In the genomic region with DNA sequence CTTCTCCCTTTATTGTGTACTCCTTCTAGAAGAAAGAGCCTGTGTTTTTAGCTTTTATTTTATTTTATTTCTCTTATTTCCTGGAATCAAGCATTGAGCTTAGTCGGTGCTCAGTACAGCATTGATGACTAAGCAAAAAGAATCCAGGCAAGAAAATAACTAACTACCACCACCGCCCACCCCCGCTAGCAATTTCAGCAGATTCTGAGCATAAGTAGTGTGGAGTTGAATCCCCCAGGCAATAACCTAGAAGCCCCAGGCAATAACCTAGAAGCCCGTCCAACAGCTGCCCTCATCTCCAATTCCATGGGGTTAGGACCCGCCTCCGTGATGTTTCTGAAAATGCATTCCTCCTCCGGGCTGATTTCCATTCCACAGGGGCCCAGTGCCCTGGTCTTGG, we compare ENCODE assay signal across 15 cellular contexts.
DNase-seq lines count a peak whose midpoint lies in the region; ATAC-seq and TF ChIP-seq lines count a peak whose summit lies in the region.
"Had no signal": no experiment of that assay in that cellular context is flagged by ENCODE, and none has a peak within 500 bp of the region (broad histone marks: within the 10 kb centered on the region; RNA-seq: fewer than 3 reads in every experiment).

No MANE protein-coding gene starts in this region.

- no peak for DNase-seq in activated naive CD4-positive, alpha-beta T cell treated with anti-CD3 and anti-CD28 coated beads, Interleukin-2, amount 10 ng/mL, durations not matched to agents 7 days and 5 days
- DNase-seq in activated naive CD4-positive, alpha-beta T cell treated with anti-CD3 and anti-CD28 coated beads, Interleukin-2, amount 50 U/mL, for 72 hours (ENCODE audit: low spot score in 2 of 2): no peak
- DNase-seq in fibroblast of lung (ENCODE audit: low read depth in 2 of 2) (peak; percentile 22 to 37), GDM1 (lab: John Stamatoyannopoulos, UW) (no peak), dermis blood vessel endothelial cell (no peak)
- no peak for DNase-seq in stimulated activated naive B cell treated with anti-CD40 and anti-IgM and Interleukin-4, amounts not matched to agents 10 μg/mL and 1 μg/mL and 100 μg/mL, for 72 hours
- DNase-seq: hypothalamus, NCI-H1092 treated with DMSO at 0.1 percent for 48 hours, NCI-H524 treated with DMSO at 0.1 percent for 48 hours had no signal

- no peak overlapping the region for H3K4me3 ChIP-seq in fibroblast of lung (replicated peaks in 1 of 4; ENCODE audit: control extremely low read depth in 1 of 4, insufficient read depth in 1 of 4, low read depth in 3 of 4, low read length in 4 of 4)
- H3K4me3 ChIP-seq: lung, pancreas had no signal

- no peak overlapping the region for H2AFZ ChIP-seq in fibroblast of lung (ENCODE audit: low read length)

- H3K9ac ChIP-seq in fibroblast of lung (ENCODE audit: insufficient read depth, low read length): no peak overlapping the region

- peak overlapping the region; percentile 94 for H3K27ac Mint-ChIP-seq in activated naive CD4-positive, alpha-beta T cell treated with anti-CD3 and anti-CD28 coated beads, Interleukin-2, amount 10 ng/mL, durations not matched to agents 7 days and 5 days
- H3K27ac Mint-ChIP-seq in activated naive CD4-positive, alpha-beta T cell treated with anti-CD3 and anti-CD28 coated beads, Interleukin-2, amount 50 U/mL, for 72 hours: no peak overlapping the region
- H3K27ac Mint-ChIP-seq in stimulated activated naive B cell treated with anti-CD40 and anti-IgM and Interleukin-4, amounts not matched to agents 10 μg/mL and 1 μg/mL and 100 μg/mL, for 72 hours: peak overlapping the region; percentile 67

- no peaks in the 10 kb centered on the region for H3K27me3 ChIP-seq in fibroblast of lung (ENCODE audit: control insufficient read depth, insufficient read depth, low read length)
- H3K27me3 ChIP-seq: pancreas had no signal

- CTCF ChIA-PET in activated naive CD4-positive, alpha-beta T cell treated with anti-CD3 and anti-CD28 coated beads, Interleukin-2, amount 10 ng/mL, durations not matched to agents 7 days and 5 days (lab: Charles Lee): interaction anchor here (1.6 to 6.8 kb wide), 2 partner anchors 10 to 14 kb away, joined by 5 to 27 read pairs; no protein-coding TSS in a partner anchor

- no peaks in the 10 kb centered on the region for H3K9me3 ChIP-seq in fibroblast of lung (ENCODE audit: control insufficient read depth, insufficient read depth, low read depth, low read length)
- H3K9me3 ChIP-seq: pancreas had no signal

- H4K20me1 ChIP-seq in fibroblast of lung (ENCODE audit: control insufficient read depth, extremely low read depth, insufficient read depth, low read length): no peaks in the 10 kb centered on the region

- peaks cover 57% of the 10 kb centered on the region for H3K4me1 Mint-ChIP-seq in activated naive CD4-positive, alpha-beta T cell treated with anti-CD3 and anti-CD28 coated beads, Interleukin-2, amount 10 ng/mL, durations not matched to agents 7 days and 5 days
- peaks cover 30 to 55% of the 10 kb centered on the region in 2 donors for H3K4me1 Mint-ChIP-seq in stimulated activated naive B cell treated with anti-CD40 and anti-IgM and Interleukin-4, amounts not matched to agents 10 μg/mL and 1 μg/mL and 100 μg/mL, for 72 hours

- no peaks in the 10 kb centered on the region for H3K9me3 Mint-ChIP-seq in activated naive CD4-positive, alpha-beta T cell treated with anti-CD3 and anti-CD28 coated beads, Interleukin-2, amount 10 ng/mL, durations not matched to agents 7 days and 5 days
- peaks cover 0 to 3% of the 10 kb centered on the region in 2 donors for H3K9me3 Mint-ChIP-seq in activated naive CD4-positive, alpha-beta T cell treated with anti-CD3 and anti-CD28 coated beads, Interleukin-2, amount 50 U/mL, for 72 hours
- no peaks in the 10 kb centered on the region for H3K9me3 Mint-ChIP-seq in stimulated activated naive B cell treated with anti-CD40 and anti-IgM and Interleukin-4, amounts not matched to agents 10 μg/mL and 1 μg/mL and 100 μg/mL, for 72 hours
- H3K9me3 Mint-ChIP-seq: activated B cell treated with CpG ODN at 0.5 μM for 24 hours had no signal

- TF ChIP-seq CTCF in VCaP (conservative IDR thresholded peaks at IDR 0.05): no peak
- no peak for TF ChIP-seq CTCF in fibroblast of lung (conservative IDR thresholded peaks at IDR 0.05 in 1 of 2, IDR thresholded peaks at IDR 0.05 in 1 of 2; ENCODE audit: low read depth in 1 of 2, low read length in 2 of 2)

- no peaks in the 10 kb centered on the region for H3K36me3 ChIP-seq in fibroblast of lung (ENCODE audit: control insufficient read depth, insufficient read depth, low read length)
- H3K36me3 ChIP-seq: pancreas had no signal

- H3K4me3 Mint-ChIP-seq in activated naive CD4-positive, alpha-beta T cell treated with anti-CD3 and anti-CD28 coated beads, Interleukin-2, amount 10 ng/mL, durations not matched to agents 7 days and 5 days: no peak overlapping the region
- peak overlapping the region in 1 of 2 donors; percentile 6 for H3K4me3 Mint-ChIP-seq in stimulated activated naive B cell treated with anti-CD40 and anti-IgM and Interleukin-4, amounts not matched to agents 10 μg/mL and 1 μg/mL and 100 μg/mL, for 72 hours

- no peak for ATAC-seq in activated naive CD4-positive, alpha-beta T cell treated with anti-CD3 and anti-CD28 coated beads, Interleukin-2, amount 50 U/mL, for 72 hours
- ATAC-seq in stimulated activated naive B cell treated with anti-CD40 and anti-IgM and Interleukin-4, amounts not matched to agents 10 μg/mL and 1 μg/mL and 100 μg/mL, for 72 hours (replicated peaks): no peak
- ATAC-seq in GM21528 (IDR thresholded peaks at IDR 0.05; ENCODE audit: low FRiP score, unreplicated experiment): no peak
- ATAC-seq: HCT116 had no signal

- H3K79me2 ChIP-seq in fibroblast of lung (ENCODE audit: control insufficient read depth, insufficient read depth, low read length): no peaks in the 10 kb centered on the region

- peaks cover 6% of the 10 kb centered on the region for H3K4me1 ChIP-seq in fibroblast of lung (ENCODE audit: control insufficient read depth, extremely low read depth, insufficient read depth, low read length)

- H3K36me3 Mint-ChIP-seq in activated naive CD4-positive, alpha-beta T cell treated with anti-CD3 and anti-CD28 coated beads, Interleukin-2, amount 10 ng/mL, durations not matched to agents 7 days and 5 days: peaks cover 7% of the 10 kb centered on the region
- H3K36me3 Mint-ChIP-seq in activated naive CD4-positive, alpha-beta T cell treated with anti-CD3 and anti-CD28 coated beads, Interleukin-2, amount 50 U/mL, for 72 hours: peaks cover 0 to 22% of the 10 kb centered on the region in 2 donors
- H3K36me3 Mint-ChIP-seq in stimulated activated naive B cell treated with anti-CD40 and anti-IgM and Interleukin-4, amounts not matched to agents 10 μg/mL and 1 μg/mL and 100 μg/mL, for 72 hours: peaks cover 0 to 2% of the 10 kb centered on the region in 2 donors

- H3K27ac ChIP-seq in VCaP (peak overlapping the region; percentile 93), fibroblast of lung (ENCODE audit: insufficient read depth, low read length) (no peak overlapping the region)

- no peak overlapping the region for H3K4me2 ChIP-seq in fibroblast of lung (ENCODE audit: extremely low read depth, insufficient read depth, low read length)

- H3K27me3 Mint-ChIP-seq in activated naive CD4-positive, alpha-beta T cell treated with anti-CD3 and anti-CD28 coated beads, Interleukin-2, amount 10 ng/mL, durations not matched to agents 7 days and 5 days: no peaks in the 10 kb centered on the region
- H3K27me3 Mint-ChIP-seq in stimulated activated naive B cell treated with anti-CD40 and anti-IgM and Interleukin-4, amounts not matched to agents 10 μg/mL and 1 μg/mL and 100 μg/mL, for 72 hours: no peaks in the 10 kb centered on the region
- H3K27me3 Mint-ChIP-seq: activated B cell treated with CpG ODN at 0.5 μM for 24 hours had no signal

Comparison
In these comparisons a context has a peak if more than half of its experiments do, and no peak if none do; other contexts are left out.
1. H3K27ac Mint-ChIP-seq: peak in activated naive CD4-positive, alpha-beta T cell treated with anti-CD3 and anti-CD28 coated beads, Interleukin-2, amount 10 ng/mL, durations not matched to agents 7 days and 5 days (single experiment) and stimulated activated naive B cell treated with anti-CD40 and anti-IgM and Interleukin-4, amounts not matched to agents 10 μg/mL and 1 μg/mL and 100 μg/mL, for 72 hours (single experiment); none in activated naive CD4-positive, alpha-beta T cell treated with anti-CD3 and anti-CD28 coated beads, Interleukin-2, amount 50 U/mL, for 72 hours (0 of 2).
2. DNase-seq: peak in fibroblast of lung (2 of 2); none in activated naive CD4-positive, alpha-beta T cell treated with anti-CD3 and anti-CD28 coated beads, Interleukin-2, amount 10 ng/mL, durations not matched to agents 7 days and 5 days (single experiment), activated naive CD4-positive, alpha-beta T cell treated with anti-CD3 and anti-CD28 coated beads, Interleukin-2, amount 50 U/mL, for 72 hours (0 of 2), stimulated activated naive B cell treated with anti-CD40 and anti-IgM and Interleukin-4, amounts not matched to agents 10 μg/mL and 1 μg/mL and 100 μg/mL, for 72 hours (single experiment), GDM1 (single experiment) and dermis blood vessel endothelial cell (single experiment).